In genomic region chr1:210554382-210554781, GRCh38 we compare ENCODE assay signal across 7 cellular contexts.
"Had no signal": no experiment of that assay in that cellular context is flagged by ENCODE, and none has a peak within 500 bp of the region (broad histone marks: within the 10 kb centered on the region; RNA-seq: fewer than 3 reads in every experiment).

No MANE protein-coding gene starts in this region.

- DNase-seq: KBM-7, KG1 had no signal

- H3K9me3 Mint-ChIP-seq: IgD-negative memory B cell had no signal

- H3K4me2 ChIP-seq: KMS-11 had no signal

- H3K27ac ChIP-seq: HL-60, KMS-11 had no signal

- H3K4me3 ChIP-seq: K562 had no signal

- H3K9ac ChIP-seq: KMS-11 had no signal

- ATAC-seq: HepG2, K562 had no signal

- H3K27me3 Mint-ChIP-seq: IgD-negative memory B cell had no signal
